ENCODE assay signal across 1 cellular context in genomic region chr11:6745465-6746015, GRCh38.
TF ChIP-seq lines count a peak whose summit lies in the region.

No MANE protein-coding gene starts in this region.

TF ChIP-seq in K562, 482 proteins besides CTCF, POLR2A, EP300 and RAD21 (continued from another document and continues in another):
- no peak for TF ChIP-seq RERE (CRISPR knock-in tag; IDR thresholded peaks at IDR 0.05; ENCODE audit: borderline replicate concordance)
- no peak; the same call in 1 of the 2 replicates for TF ChIP-seq ZNF592 (IDR thresholded peaks at IDR 0.05)
- no peak for TF ChIP-seq FOXO4 (CRISPR knock-in tag; IDR thresholded peaks at IDR 0.05)
- TF ChIP-seq ZNF668 (CRISPR knock-in tag; IDR thresholded peaks at IDR 0.05) = no peak
- no peak for TF ChIP-seq ZNF197 (CRISPR knock-in tag; IDR thresholded peaks at IDR 0.05; ENCODE audit: low read depth)
- no peak; the same call in 1 of the 2 replicates for TF ChIP-seq CEBPB (tag; IDR thresholded peaks at IDR 0.05)
- no peak for TF ChIP-seq HNRNPUL1 (IDR thresholded peaks at IDR 0.05; ENCODE audit: low read length)
- TF ChIP-seq IRF1 (CRISPR knock-in tag; IDR thresholded peaks at IDR 0.05; ENCODE audit: borderline replicate concordance) = no peak
- no peak for TF ChIP-seq ZFP30 (CRISPR knock-in tag; IDR thresholded peaks at IDR 0.05; ENCODE audit: borderline replicate concordance)
- TF ChIP-seq LARP7 (IDR thresholded peaks at IDR 0.05) = no peak
- 0 out of 2 replicates have a peak, but pooled peaks have one; percentile 30 for TF ChIP-seq CHAMP1 (IDR thresholded peaks at IDR 0.05)
- no peak for TF ChIP-seq SMARCC2 (IDR thresholded peaks at IDR 0.05; ENCODE audit: low read depth)
- no peak for TF ChIP-seq ZNF431 (CRISPR knock-in tag; IDR thresholded peaks at IDR 0.05)
- TF ChIP-seq ARID2 (IDR thresholded peaks at IDR 0.05) = no peak
- TF ChIP-seq TSHZ1 (CRISPR knock-in tag; IDR thresholded peaks at IDR 0.05) = no peak
- no peak for TF ChIP-seq ZNF212 (CRISPR knock-in tag; IDR thresholded peaks at IDR 0.05)
- no peak for TF ChIP-seq PML (IDR thresholded peaks at IDR 0.05; ENCODE audit: low read length)
- TF ChIP-seq RBM14 (IDR thresholded peaks at IDR 0.05; ENCODE audit: borderline replicate concordance, insufficient read depth, low read depth, low read length) = no peak
- TF ChIP-seq ZNF655 (CRISPR knock-in tag; IDR thresholded peaks at IDR 0.05) = no peak
- TF ChIP-seq ZSCAN29 (IDR thresholded peaks at IDR 0.05) = no peak
- no peak for TF ChIP-seq EZH2 (IDR thresholded peaks at IDR 0.05; ENCODE audit: borderline replicate concordance, low read depth, low read length)
- no peak for TF ChIP-seq ZNF75A (CRISPR knock-in tag; IDR thresholded peaks at IDR 0.05)
- TF ChIP-seq SFPQ (IDR thresholded peaks at IDR 0.05; ENCODE audit: low read depth, low read length) = no peak
- no peak for TF ChIP-seq MTA3 (IDR thresholded peaks at IDR 0.05; ENCODE audit: borderline replicate concordance)
- no peak for TF ChIP-seq ZNF398 (CRISPR knock-in tag; IDR thresholded peaks at IDR 0.05)
- TF ChIP-seq POLR2G (IDR thresholded peaks at IDR 0.05; ENCODE audit: low read depth, low read length) = no peak
- no peak for TF ChIP-seq DIDO1 (tag; IDR thresholded peaks at IDR 0.05; ENCODE audit: low read depth)
- peak; percentile 47 for TF ChIP-seq DACH1 (IDR thresholded peaks at IDR 0.05; ENCODE audit: partially characterized antibody)
- peak; percentile 21; the same call in 1 of the 2 replicates for TF ChIP-seq STAT5A (IDR thresholded peaks at IDR 0.05; ENCODE audit: borderline replicate concordance, low read length)
- no peak for TF ChIP-seq TAF9B (IDR thresholded peaks at IDR 0.05; ENCODE audit: partially characterized antibody)
- no peak for TF ChIP-seq TCF15 (CRISPR knock-in tag; IDR thresholded peaks at IDR 0.05)
- no peak for TF ChIP-seq NUFIP1 (IDR thresholded peaks at IDR 0.05; ENCODE audit: partially characterized antibody)
- no peak for TF ChIP-seq TCFL5 (CRISPR knock-in tag; conservative IDR thresholded peaks at IDR 0.05)
